Comparison of ENCODE assay signal across 1 cellular context in genomic region chr6:26122005-26122388, GRCh38.
A peak's percentile ranks its signal among the peaks of the same experiment; 100 is the strongest.
TF ChIP-seq lines count a peak whose summit lies in the region.

No MANE protein-coding gene starts in this region.

TF ChIP-seq in K562, 482 proteins besides CTCF, POLR2A, EP300 and RAD21 (continued from another document and continues in another):
- TF ChIP-seq CUX1 (CRISPR knock-in tag; IDR thresholded peaks at IDR 0.05) (no peak), THRA (IDR thresholded peaks at IDR 0.05) (no peak), SMARCB1 (IDR thresholded peaks at IDR 0.05; ENCODE audit: insufficient read length, low read depth) (no peak), HDAC3 (IDR thresholded peaks at IDR 0.05; ENCODE audit: borderline replicate concordance, partially characterized antibody) (peak; percentile 8), ZBTB40 (IDR thresholded peaks at IDR 0.05) (no peak), ZBTB40 (CRISPR knock-in tag; IDR thresholded peaks at IDR 0.05) (no peak), ZHX1 (conservative IDR thresholded peaks at IDR 0.05; ENCODE audit: low read length) (no peak), NCOA4 (IDR thresholded peaks at IDR 0.05; ENCODE audit: partially characterized antibody) (no peak), ZNF3 (CRISPR knock-in tag; IDR thresholded peaks at IDR 0.05) (no peak), BRD4 (IDR thresholded peaks at IDR 0.05) (no peak), PHB2 (IDR thresholded peaks at IDR 0.05; ENCODE audit: low read depth) (peak; percentile 3; the same call in 1 of the 2 replicates), ZNF274 (IDR thresholded peaks at IDR 0.05; ENCODE audit: borderline replicate concordance, low read depth, low read length) (no peak), OTX1 (CRISPR knock-in tag; IDR thresholded peaks at IDR 0.05) (no peak), HLTF (IDR thresholded peaks at IDR 0.05) (no peak), MYC (IDR thresholded peaks at IDR 0.05; ENCODE audit: low read depth, low read length) (no peak), MYC (CRISPR knock-in tag; IDR thresholded peaks at IDR 0.05; ENCODE audit: borderline replicate concordance, low read depth) (no peak), STAG1 (CRISPR knock-in tag; IDR thresholded peaks at IDR 0.05; ENCODE audit: borderline replicate concordance) (no peak), TAF9B (IDR thresholded peaks at IDR 0.05; ENCODE audit: partially characterized antibody) (no peak), DDX20 (tag; IDR thresholded peaks at IDR 0.05; ENCODE audit: low read depth) (no peak), WHSC1 (IDR thresholded peaks at IDR 0.05; ENCODE audit: low read length) (no peak), ZNF717 (CRISPR knock-in tag; IDR thresholded peaks at IDR 0.05) (no peak), NR4A1 (CRISPR knock-in tag; IDR thresholded peaks at IDR 0.05) (no peak), NR4A1 (tag; IDR thresholded peaks at IDR 0.05) (no peak), KLF1 (tag; IDR thresholded peaks at IDR 0.05) (no peak), ATF4 (CRISPR knock-in tag; IDR thresholded peaks at IDR 0.05) (no peak), HNRNPL (IDR thresholded peaks at IDR 0.05; ENCODE audit: low read depth, low read length) (0 out of 2 replicates have a peak, but pooled peaks have one; percentile 52), CTCFL (IDR thresholded peaks at IDR 0.05; ENCODE audit: borderline replicate concordance, insufficient read depth, low read depth, low read length, poor library complexity, severe bottlenecking) (no peak), ZBTB33 (CRISPR knock-in tag; IDR thresholded peaks at IDR 0.05) (no peak), ATF6 (CRISPR knock-in tag; IDR thresholded peaks at IDR 0.05) (no peak), SMAD3 (CRISPR knock-in tag; conservative IDR thresholded peaks at IDR 0.05) (no peak), KLF13 (tag; IDR thresholded peaks at IDR 0.05; ENCODE audit: borderline replicate concordance, low read depth) (no peak)
